Comparison of ENCODE assay signal across 10 cellular contexts in genomic region chr11:79047980-79048379, GRCh38.
"Had no signal": no experiment of that assay in that cellular context is flagged by ENCODE, and none has a peak within 500 bp of the region (broad histone marks: within the 10 kb centered on the region; RNA-seq: fewer than 3 reads in every experiment).

No MANE protein-coding gene starts in this region.

- H3K27ac ChIP-seq: KMS-11 had no signal

- H2AFZ ChIP-seq: GM23338 had no signal

- ATAC-seq: GM23338 had no signal

- H3K36me3 Mint-ChIP-seq: IgD-negative memory B cell had no signal

- H3K4me2 ChIP-seq: GM23338, KMS-11 had no signal

- H3K4me3 Mint-ChIP-seq: GM23338, H9, HFFc6, IgD-negative memory B cell had no signal

- H3K4me1 Mint-ChIP-seq: IgD-negative memory B cell had no signal

- H3K4me3 ChIP-seq: GM23338 had no signal

- H3K27ac Mint-ChIP-seq: GM23338, H9, HFFc6, IgD-negative memory B cell had no signal

- DNase-seq: H9, HCEC 1CT, HFFc6, KBM-7 had no signal

- H3K9me3 Mint-ChIP-seq: GM23338, H9, HFFc6, IgD-negative memory B cell had no signal

- H3K9ac ChIP-seq: KMS-11 had no signal

- FAIRE-seq: H1, H54, HTR-8/SVneo had no signal
